ENCODE assay signal across 8 cellular contexts in the genomic region with DNA sequence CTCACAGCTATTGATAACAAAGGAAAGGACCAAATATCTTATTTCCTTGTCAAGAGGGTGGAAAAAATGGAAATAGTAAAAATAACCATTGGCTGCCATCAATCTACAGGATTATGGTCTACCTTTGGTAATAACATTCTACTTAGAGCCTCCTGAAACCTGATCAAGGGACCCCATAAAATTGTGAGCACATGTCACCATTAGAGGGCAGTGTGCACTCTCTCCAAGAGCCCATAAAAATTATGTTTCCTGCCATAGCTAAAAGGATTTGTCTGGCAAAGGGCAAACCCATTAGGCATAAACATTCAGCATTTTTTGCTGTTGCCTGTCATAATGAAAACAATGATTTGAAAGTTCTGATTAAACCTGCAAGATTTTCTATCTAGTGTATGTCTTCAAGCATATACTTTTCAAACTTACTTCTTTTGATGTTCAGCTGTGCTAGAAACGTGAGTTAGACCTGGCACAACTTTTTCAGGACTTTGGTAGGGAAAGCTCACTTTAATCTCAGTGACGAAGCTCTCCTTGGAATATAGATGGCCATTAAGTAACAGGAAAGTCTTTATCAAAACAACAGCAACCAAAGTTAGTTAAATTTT.
DNase-seq lines count a peak whose midpoint lies in the region; ATAC-seq and TF ChIP-seq lines count a peak whose summit lies in the region.

No MANE protein-coding gene starts in this region.

- H3K4me3 ChIP-seq in AG09309 (ENCODE audit: control insufficient read depth, low read depth, low read length) (no peak overlapping the region), cardiac fibroblast (replicated peaks in 1 of 2; ENCODE audit: low read depth in 2 of 2, low read length in 2 of 2) (no peak overlapping the region)

- peak; percentile 78 for TF ChIP-seq CTCF in AG09309 (IDR thresholded peaks at IDR 0.05; ENCODE audit: control insufficient read depth, insufficient read depth, low read depth, low read length, missing control alignments)
- TF ChIP-seq CTCF in cardiac fibroblast (IDR thresholded peaks at IDR 0.05; ENCODE audit: low read depth, low read length) = peak; percentile 63

- peak; percentile 51 for ATAC-seq in GM18858 (IDR thresholded peaks at IDR 0.05; ENCODE audit: unreplicated experiment)

- DNase-seq in AG09309 (ENCODE audit: low read depth) = peak; percentile 14
- DNase-seq in NCI-H1694 treated with DMSO at 0.1 percent for 48 hours (lab: John Stamatoyannopoulos, UW) = peak; percentile 66
- DNase-seq in T-helper 1 cell = peak in 4 of 5 donors; percentile 15 to 53 (median 35)
- peak; percentile 70 to 78 for DNase-seq in cardiac fibroblast (ENCODE audit: low read depth in 2 of 2)
- peak; percentile 4 for DNase-seq in kidney glomerular epithelial cell (lab: John Stamatoyannopoulos, UW)
- DNase-seq in stimulated activated CD4-positive, alpha-beta T cell treated with anti-CD3 and anti-CD28 coated beads, TNF-alpha, amount 100 ng/mL, for 4 hours (ENCODE audit: low read depth in 3 of 3) = peak in 2 of 3 experiments; percentile 8 to 34
- no peak for DNase-seq in mesenteric fat pad (ENCODE audit: low spot score)
